In the genomic region with DNA sequence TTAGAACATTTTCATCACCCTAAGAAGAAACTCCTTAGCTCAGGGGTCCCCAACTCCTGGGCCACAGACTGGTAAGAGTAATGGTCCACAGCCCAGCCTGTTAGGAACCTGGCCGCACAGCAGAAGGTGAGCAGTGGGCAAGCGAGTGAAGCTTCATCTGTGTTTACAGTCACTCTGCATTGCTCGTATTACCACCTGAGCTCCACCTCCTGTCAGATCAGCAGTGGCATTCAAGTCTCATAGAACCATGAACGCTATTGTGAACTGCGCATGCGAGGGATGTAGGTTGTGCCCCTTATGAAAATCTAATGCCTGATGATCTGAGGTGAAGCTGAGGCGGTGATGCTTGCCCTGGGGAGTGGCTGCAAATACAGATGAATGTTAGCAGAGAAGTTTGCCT, we compare ENCODE assay signal across 34 cellular contexts.
"Had no signal": no experiment of that assay in that cellular context is flagged by ENCODE, and none has a peak within 500 bp of the region (broad histone marks: within the 10 kb centered on the region; RNA-seq: fewer than 3 reads in every experiment).

No MANE protein-coding gene starts in this region.

- H3K4me3 ChIP-seq: MG63 had no signal

- DNase-seq: Karpas-422, Kasumi-1, MG63, MM.1S, MV-4-11, NCI-H1048, NCI-H1092, NCI-H1092 treated with DMSO at 0.1 percent for 48 hours, NCI-H1105, NCI-H1105 treated with DMSO at 0.1 percent for 48 hours, NCI-H1417, NCI-H1417 treated with DMSO at 0.1 percent for 48 hours, NCI-H1436, NCI-H1436 treated with DMSO at 0.1 percent for 48 hours, NCI-H146, NCI-H1694, NCI-H1694 treated with DMSO at 0.1 percent for 48 hours, NCI-H187, NCI-H187 treated with DMSO at 0.1 percent for 48 hours, NCI-H1930, NCI-H2029, NCI-H2029 treated with DMSO at 0.1 percent for 48 hours, NCI-H2081, NCI-H2081 treated with DMSO at 0.1 percent for 48 hours, NCI-H2107, NCI-H2171, NCI-H2171 treated with DMSO at 0.1 percent for 48 hours, NCI-H2227 treated with DMSO at 0.1 percent for 48 hours, NCI-H226, NCI-H345, NCI-H446, NCI-H446 treated with DMSO at 0.1 percent for 48 hours, NCI-H510A, NCI-H510A treated with DMSO at 0.1 percent for 48 hours had no signal

- H3K36me3 ChIP-seq: MG63 had no signal

- H3K27me3 ChIP-seq: MG63 had no signal
